In genomic region chr12:92546826-92547348, GRCh38 we compare ENCODE assay signal across 13 cellular contexts.
DNase-seq lines count a peak whose midpoint lies in the region; ATAC-seq and TF ChIP-seq lines count a peak whose summit lies in the region.
"Had no signal": no experiment of that assay in that cellular context is flagged by ENCODE, and none has a peak within 500 bp of the region (broad histone marks: within the 10 kb centered on the region; RNA-seq: fewer than 3 reads in every experiment).

No MANE protein-coding gene starts in this region.

- intact Hi-C loops in lower leg skin (cut with DNase I; ENCODE audit: low total_unique reads) = no loop called here

- H3K27me3 ChIP-seq in hepatocyte = no peaks in the 10 kb centered on the region
- H3K27me3 ChIP-seq: heart left ventricle had no signal

- peaks cover 34% of the 10 kb centered on the region for H3K4me1 ChIP-seq in hepatocyte (ENCODE audit: insufficient read depth)

- no peaks in the 10 kb centered on the region for H3K9me2 ChIP-seq in hepatocyte (replicated peaks; ENCODE audit: insufficient read depth)

- DNase-seq in hepatocyte (ENCODE audit: low spot score) = peak; percentile 44
- no peak for DNase-seq in lower leg skin (ENCODE audit: low spot score in 2 of 2)
- DNase-seq in NCI-H2081 treated with DMSO at 0.1 percent for 48 hours (lab: John Stamatoyannopoulos, UW) = no peak
- DNase-seq in activated CD8-positive, alpha-beta memory T cell treated with anti-CD3 and anti-CD28 coated beads, Interleukin-2, amount 50 U/mL, for 4 hours = no peak
- DNase-seq: activated CD4-positive, alpha-beta T cell treated with anti-CD3 and anti-CD28 coated beads, Interleukin-2, amount 10 ng/mL, durations not matched to agents 24 days and 14 days; activated naive CD8-positive, alpha-beta T cell treated with anti-CD3 and anti-CD28 coated beads for 36 hours; heart left ventricle; NCI-H2029 treated with DMSO at 0.1 percent for 48 hours had no signal

- no peaks in the 10 kb centered on the region for H3K36me3 ChIP-seq in hepatocyte (replicated peaks; ENCODE audit: insufficient read depth, low read depth)
- H3K36me3 ChIP-seq: heart left ventricle had no signal

- H3K4me3 ChIP-seq in hepatocyte = no peak overlapping the region
- H3K4me3 ChIP-seq in lower leg skin (ENCODE audit: low read depth, poor library complexity, severe bottlenecking) = no peak overlapping the region
- H3K4me3 ChIP-seq: heart left ventricle had no signal

- no peaks in the 10 kb centered on the region for H4K20me1 ChIP-seq in hepatocyte (ENCODE audit: insufficient read depth, poor library complexity, severe bottlenecking)

- H3K4me2 ChIP-seq in hepatocyte = peak overlapping the region; percentile 9

- ATAC-seq in GM18520 (IDR thresholded peaks at IDR 0.05; ENCODE audit: unreplicated experiment) = peak; percentile 43
- ATAC-seq in GM21528 (IDR thresholded peaks at IDR 0.05; ENCODE audit: low FRiP score, unreplicated experiment) = peak; percentile 73
- ATAC-seq in HG03196 (IDR thresholded peaks at IDR 0.05; ENCODE audit: unreplicated experiment) = peak; percentile 69
- no peak for ATAC-seq in GM21360 (IDR thresholded peaks at IDR 0.05; ENCODE audit: unreplicated experiment)
- ATAC-seq: heart left ventricle, Right ventricle myocardium inferior had no signal

- no peak for TF ChIP-seq POLR2A in lower leg skin (IDR thresholded peaks at IDR 0.05)

- H3K27ac ChIP-seq in hepatocyte = peak overlapping the region; percentile 87
- H3K27ac ChIP-seq: heart left ventricle had no signal

- TF ChIP-seq CTCF in hepatocyte (IDR thresholded peaks at IDR 0.05; ENCODE audit: poor library complexity) (no peak), lower leg skin (IDR thresholded peaks at IDR 0.05) (no peak)

- H3K9me3 ChIP-seq in hepatocyte (ENCODE audit: low read depth) = no peaks in the 10 kb centered on the region
- H3K9me3 ChIP-seq: heart left ventricle had no signal

- H2AFZ ChIP-seq in hepatocyte = no peak overlapping the region

- H3K79me2 ChIP-seq in hepatocyte = no peaks in the 10 kb centered on the region
